In genomic region chr4:5142726-5143125, GRCh38 we compare ENCODE assay signal across 9 cellular contexts.
DNase-seq lines count a peak whose midpoint lies in the region; ATAC-seq and TF ChIP-seq lines count a peak whose summit lies in the region.
"Had no signal": no experiment of that assay in that cellular context is flagged by ENCODE, and none has a peak within 500 bp of the region (broad histone marks: within the 10 kb centered on the region; RNA-seq: fewer than 3 reads in every experiment).

No MANE protein-coding gene starts in this region.

- no peaks in the 10 kb centered on the region for H3K36me3 ChIP-seq in Caco-2 (ENCODE audit: control insufficient read depth, insufficient read depth, low read length)

- no peak overlapping the region for H3K27ac Mint-ChIP-seq in Caco-2 (ENCODE audit: unreplicated experiment)

- H3K9me3 Mint-ChIP-seq in Caco-2 (ENCODE audit: unreplicated experiment) = peaks cover 10% of the 10 kb centered on the region

- no peaks in the 10 kb centered on the region for H3K4me1 ChIP-seq in Caco-2

- no peaks in the 10 kb centered on the region for H3K36me3 Mint-ChIP-seq in Caco-2 (ENCODE audit: insufficient read depth, unreplicated experiment)

- no peaks in the 10 kb centered on the region for H3K27me3 ChIP-seq in Caco-2 (replicated peaks; ENCODE audit: control insufficient read depth, insufficient read depth, low read length)

- H3K4me1 Mint-ChIP-seq in Caco-2 (ENCODE audit: low read depth, unreplicated experiment) = peaks cover 5% of the 10 kb centered on the region

- H3K27me3 Mint-ChIP-seq in Caco-2 (ENCODE audit: insufficient read depth, unreplicated experiment) = no peaks in the 10 kb centered on the region

- intact Hi-C loops in Caco-2 (cut with micrococcal nuclease; ENCODE audit: unreplicated experiment) = loop anchor here (1.0 to 2.0 kb wide), 3 partner anchors 28 to 148 kb away; no protein-coding TSS in a partner anchor

- CTCF ChIA-PET in Caco-2 (lab: Charles Lee) = no interaction called here

- TF ChIP-seq CTCF in Caco-2 (IDR thresholded peaks at IDR 0.05; ENCODE audit: insufficient read depth in 1 of 2, low read depth in 1 of 2, low read length in 1 of 2, severe bottlenecking in 1 of 2, unreplicated experiment in 1 of 2) (peak; percentile 30 to 53), LNCAP (IDR thresholded peaks at IDR 0.05) (peak; percentile 56)

- no peak overlapping the region for H3K4me3 Mint-ChIP-seq in Caco-2 (ENCODE audit: unreplicated experiment)

- ATAC-seq in HG03354 (IDR thresholded peaks at IDR 0.05; ENCODE audit: poor library complexity, severe bottlenecking, unreplicated experiment) (no peak), GM21619 (IDR thresholded peaks at IDR 0.05; ENCODE audit: unreplicated experiment) (no peak), GM21515 (IDR thresholded peaks at IDR 0.05; ENCODE audit: unreplicated experiment) (no peak)

- no TSS peak for BruUV-seq in Caco-2 (replicated peaks; lab: Mats Ljungman, UMichigan)

- H3K9me3 ChIP-seq in Caco-2 = no peaks in the 10 kb centered on the region

- no peak overlapping the region for H3K4me3 ChIP-seq in Caco-2 (ENCODE audit: low read depth, low read length)

- DNase-seq in Caco-2 = peak in 1 of 2 experiments; percentile 39
- peak; percentile 27 for DNase-seq in cerebellar cortex (ENCODE audit: low spot score)
- DNase-seq in midbrain (lab: John Stamatoyannopoulos, UW) = peak; percentile 5
- DNase-seq in activated CD8-positive, alpha-beta memory T cell treated with anti-CD3 and anti-CD28 coated beads, Interleukin-2, amount 50 U/mL, for 48 hours = no peak
- DNase-seq: activated CD4-positive, alpha-beta T cell treated with anti-CD3 and anti-CD28 coated beads for 48 hours had no signal

- POLR2A ChIA-PET in Caco-2 (lab: Charles Lee) = no interaction called here
